Comparison of ENCODE assay signal across 37 cellular contexts in genomic region chr7:67671006-67671405, GRCh38.
"Had no signal": no experiment of that assay in that cellular context is flagged by ENCODE, and none has a peak within 500 bp of the region (broad histone marks: within the 10 kb centered on the region; RNA-seq: fewer than 3 reads in every experiment).

No MANE protein-coding gene starts in this region.

- H3K36me3 Mint-ChIP-seq: activated CD8-positive, alpha-beta memory T cell treated with anti-CD3 and anti-CD28 coated beads, Interleukin-2, amount 10 ng/mL, durations not matched to agents 7 days and 5 days; activated naive CD8-positive, alpha-beta T cell treated with anti-CD3 and anti-CD28 coated beads for 36 hours had no signal

- H3K27ac Mint-ChIP-seq: activated CD4-positive, alpha-beta memory T cell treated with anti-CD3 and anti-CD28 coated beads, Interleukin-2, amount 10 ng/mL, durations not matched to agents 7 days and 5 days; activated CD8-positive, alpha-beta memory T cell treated with anti-CD3 and anti-CD28 coated beads, Interleukin-2, amount 10 ng/mL, durations not matched to agents 7 days and 5 days; activated naive CD8-positive, alpha-beta T cell treated with anti-CD3 and anti-CD28 coated beads for 36 hours; activated T-cell treated with anti-CD3 and anti-CD28 coated beads, Interleukin-2, amount 50 U/mL, for 72 hours; activated T-helper 17 cell treated with anti-CD3 and anti-CD28 coated beads, Interleukin-2, amount 50 U/mL, for 72 hours had no signal

- DNase-seq: activated CD4-positive, alpha-beta memory T cell treated with anti-CD3 and anti-CD28 coated beads, Interleukin-2, amount 10 ng/mL, durations not matched to agents 7 days and 5 days; activated CD4-positive, alpha-beta T cell treated with anti-CD3 and anti-CD28 coated beads for 1 hour; activated CD4-positive, alpha-beta T cell treated with anti-CD3 and anti-CD28 coated beads for 48 hours; activated CD4-positive, CD25-positive, alpha-beta regulatory T cell; activated CD8-positive, alpha-beta memory T cell treated with anti-CD3 and anti-CD28 coated beads for 24 hours; activated CD8-positive, alpha-beta memory T cell treated with anti-CD3 and anti-CD28 coated beads, Interleukin-2, amount 10 ng/mL, durations not matched to agents 7 days and 5 days; activated CD8-positive, alpha-beta memory T cell treated with anti-CD3 and anti-CD28 coated beads, Interleukin-2, amount 50 U/mL, for 48 hours; activated effector memory CD4-positive, alpha-beta T cell treated with anti-CD3 and anti-CD28 coated beads, Interleukin-2, amount 50 U/mL, for 16 hours; activated naive CD4-positive, alpha-beta T cell; activated naive CD4-positive, alpha-beta T cell treated with anti-CD3 and anti-CD28 coated beads, Interleukin-2, amount 50 U/mL, for 16 hours; activated naive CD8-positive, alpha-beta T cell treated with anti-CD3 and anti-CD28 coated beads for 36 hours; activated T-cell treated with anti-CD3 and anti-CD28 coated beads, Interleukin-2, amount 50 U/mL, for 72 hours; amniotic stem cell; aorta; brain microvascular endothelial cell; central memory CD4-positive, alpha-beta T cell; Karpas-422; KBM-7; MM.1S; MV-4-11; NCI-H1092; NCI-H146; NCI-H187; NCI-H2029 treated with DMSO at 0.1 percent for 48 hours; NCI-H2227 treated with DMSO at 0.1 percent for 48 hours; NCI-H446; NCI-H524; NCI-H748 treated with DMSO at 0.1 percent for 48 hours; NK-92 treated with Interleukin-12 subunit alpha and Interleukin-12 subunit beta, amount 100 ng/mL, for 24 hours; PC-9; Right ventricle myocardium superior; SW 1271; T-helper 1 cell; T-helper 2 cell; T-helper 9 cell; WERI-Rb-1 had no signal

- H3K4me3 Mint-ChIP-seq: activated CD4-positive, alpha-beta memory T cell treated with anti-CD3 and anti-CD28 coated beads, Interleukin-2, amount 10 ng/mL, durations not matched to agents 7 days and 5 days; activated CD8-positive, alpha-beta memory T cell treated with anti-CD3 and anti-CD28 coated beads, Interleukin-2, amount 10 ng/mL, durations not matched to agents 7 days and 5 days; activated naive CD8-positive, alpha-beta T cell treated with anti-CD3 and anti-CD28 coated beads for 36 hours; activated T-cell treated with anti-CD3 and anti-CD28 coated beads, Interleukin-2, amount 50 U/mL, for 72 hours; activated T-helper 17 cell treated with anti-CD3 and anti-CD28 coated beads, Interleukin-2, amount 50 U/mL, for 72 hours had no signal

- H3K4me1 Mint-ChIP-seq: activated CD4-positive, alpha-beta memory T cell treated with anti-CD3 and anti-CD28 coated beads, Interleukin-2, amount 10 ng/mL, durations not matched to agents 7 days and 5 days; activated CD8-positive, alpha-beta memory T cell treated with anti-CD3 and anti-CD28 coated beads, Interleukin-2, amount 10 ng/mL, durations not matched to agents 7 days and 5 days; activated naive CD8-positive, alpha-beta T cell treated with anti-CD3 and anti-CD28 coated beads for 36 hours; activated T-helper 17 cell treated with anti-CD3 and anti-CD28 coated beads, Interleukin-2, amount 50 U/mL, for 72 hours had no signal

- H3K36me3 ChIP-seq: brain microvascular endothelial cell, WERI-Rb-1 had no signal

- H3K27me3 Mint-ChIP-seq: activated CD4-positive, alpha-beta memory T cell treated with anti-CD3 and anti-CD28 coated beads, Interleukin-2, amount 10 ng/mL, durations not matched to agents 7 days and 5 days; activated CD8-positive, alpha-beta memory T cell treated with anti-CD3 and anti-CD28 coated beads, Interleukin-2, amount 10 ng/mL, durations not matched to agents 7 days and 5 days; activated naive CD8-positive, alpha-beta T cell treated with anti-CD3 and anti-CD28 coated beads for 36 hours; activated T-helper 17 cell treated with anti-CD3 and anti-CD28 coated beads, Interleukin-2, amount 50 U/mL, for 72 hours had no signal

- H3K27ac ChIP-seq: brain microvascular endothelial cell, PC-9, WERI-Rb-1 had no signal

- H3K4me3 ChIP-seq: PC-9 had no signal
